19 cellular contexts compared by ENCODE assay signal in the genomic region with DNA sequence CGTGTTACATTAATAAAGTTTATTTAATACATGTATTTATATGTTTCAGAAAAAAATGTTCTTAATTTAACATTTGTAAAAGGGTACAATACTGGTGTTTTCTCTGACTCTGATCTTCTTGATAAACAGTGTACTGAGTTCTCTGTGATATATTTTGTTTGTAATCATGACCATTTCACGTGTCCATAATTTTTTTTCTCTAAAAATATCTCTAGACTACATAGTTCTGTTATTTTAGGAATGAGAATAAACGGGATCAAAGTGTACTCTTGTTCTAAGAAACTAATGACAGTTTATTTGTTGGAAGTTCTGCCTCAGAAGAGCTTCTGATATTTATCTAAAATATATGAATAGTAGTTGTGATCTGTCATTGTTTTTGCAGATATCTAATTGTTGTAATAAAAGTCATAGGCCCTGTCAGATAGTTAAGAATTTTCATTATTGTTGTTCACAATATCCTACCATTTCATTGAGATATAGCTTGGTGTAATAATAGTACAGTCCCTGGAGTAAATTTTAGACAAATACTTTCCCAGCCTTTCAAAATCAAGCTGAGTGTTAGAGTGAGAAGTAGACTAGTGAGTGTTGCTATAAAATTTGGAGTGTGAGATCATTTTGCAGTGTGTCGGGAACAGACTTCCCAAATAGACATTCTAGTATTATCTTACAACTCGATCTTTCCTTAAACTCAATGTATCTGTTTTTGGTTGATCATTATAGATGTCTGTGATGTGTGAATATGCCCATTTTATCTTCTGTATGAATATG.
"Had no signal": no experiment of that assay in that cellular context is flagged by ENCODE, and none has a peak within 500 bp of the region (broad histone marks: within the 10 kb centered on the region; RNA-seq: fewer than 3 reads in every experiment).

No MANE protein-coding gene starts in this region.

- H3K4me1 ChIP-seq: colonic mucosa, prostate gland, thyroid gland had no signal

- H3K9me3 ChIP-seq: colonic mucosa, heart right ventricle, prostate gland, thyroid gland had no signal

- H3K36me3 Mint-ChIP-seq: activated naive CD4-positive, alpha-beta T cell treated with anti-CD3 and anti-CD28 coated beads, Interleukin-2, amount 50 U/mL, for 72 hours had no signal

- H3K27ac ChIP-seq: brain microvascular endothelial cell, colonic mucosa, epithelial cell of prostate, prostate gland, thyroid gland had no signal

- H3K4me3 Mint-ChIP-seq: activated T-helper 17 cell treated with anti-CD3 and anti-CD28 coated beads, Interleukin-2, amount 50 U/mL, for 72 hours; endodermal cell; naive thymus-derived CD4-positive, alpha-beta T cell had no signal

- DNase-seq: activated CD4-positive, CD25-positive, alpha-beta regulatory T cell treated with anti-CD3 and anti-CD28 coated beads, Interleukin-2, amount 50 U/mL, for 72 hours; activated T-cell treated with anti-CD3 and anti-CD28 coated beads, Interleukin-2, amount 50 U/mL, for 1 hour; aorta; brain microvascular endothelial cell; central memory CD4-positive, alpha-beta T cell; colonic mucosa; endodermal cell; heart right ventricle; naive thymus-derived CD4-positive, alpha-beta T cell; stimulated activated CD4-positive, alpha-beta T cell treated with anti-CD3 and anti-CD28 coated beads, Interleukin-4, amount 100 ng/mL, for 24 hours; stimulated activated naive CD4-positive, alpha-beta T cell treated with Interleukin-2 at 50 U/mL for 16 hours; SW 1271; thyroid gland had no signal

- H3K36me3 ChIP-seq: brain microvascular endothelial cell, colonic mucosa, heart right ventricle, prostate gland, thyroid gland had no signal

- H3K27me3 ChIP-seq: brain microvascular endothelial cell, colonic mucosa, heart right ventricle, thyroid gland had no signal

- FAIRE-seq: keratinocyte had no signal

- H3K27me3 Mint-ChIP-seq: activated T-helper 17 cell treated with anti-CD3 and anti-CD28 coated beads, Interleukin-2, amount 50 U/mL, for 72 hours; naive thymus-derived CD4-positive, alpha-beta T cell had no signal

- H3K4me3 ChIP-seq: colonic mucosa, heart right ventricle, prostate gland, thyroid gland had no signal

- H3K27ac Mint-ChIP-seq: activated naive CD4-positive, alpha-beta T cell treated with anti-CD3 and anti-CD28 coated beads, Interleukin-2, amount 50 U/mL, for 72 hours; activated T-helper 17 cell treated with anti-CD3 and anti-CD28 coated beads, Interleukin-2, amount 50 U/mL, for 72 hours; endodermal cell had no signal

- ATAC-seq: activated naive CD4-positive, alpha-beta T cell treated with anti-CD3 and anti-CD28 coated beads, Interleukin-2, amount 50 U/mL, for 72 hours; activated T-helper 17 cell treated with anti-CD3 and anti-CD28 coated beads, Interleukin-2, amount 50 U/mL, for 72 hours; left lobe of liver; naive thymus-derived CD4-positive, alpha-beta T cell had no signal

- H3K9me3 Mint-ChIP-seq: activated naive CD4-positive, alpha-beta T cell treated with anti-CD3 and anti-CD28 coated beads, Interleukin-2, amount 50 U/mL, for 72 hours; activated T-helper 17 cell treated with anti-CD3 and anti-CD28 coated beads, Interleukin-2, amount 50 U/mL, for 72 hours; endodermal cell had no signal
